Comparison of ENCODE assay signal across 21 cellular contexts in the genomic region with DNA sequence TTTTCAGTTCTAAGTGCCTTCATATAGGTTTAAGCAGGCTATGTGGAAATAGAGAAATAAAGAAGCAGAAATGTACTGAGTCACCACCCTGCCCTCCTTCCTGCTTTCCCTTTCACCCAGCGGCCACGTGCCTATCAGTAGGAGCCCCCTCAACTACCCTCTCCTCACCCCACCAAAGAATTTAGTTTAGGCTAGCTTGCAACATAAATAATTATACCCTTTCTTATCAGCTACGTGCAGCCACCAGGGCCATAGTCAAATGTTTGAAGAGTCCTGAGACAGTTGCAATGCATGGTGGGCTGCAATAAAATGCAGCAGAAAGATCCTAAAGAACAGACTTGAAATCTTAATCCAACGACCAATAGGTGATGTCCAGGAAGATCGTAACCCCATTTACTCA.
"Had no signal": no experiment of that assay in that cellular context is flagged by ENCODE, and none has a peak within 500 bp of the region (broad histone marks: within the 10 kb centered on the region; RNA-seq: fewer than 3 reads in every experiment).

No MANE protein-coding gene starts in this region.

- ATAC-seq: esophagus mucosa; heart right ventricle; naive thymus-derived CD4-positive, alpha-beta T cell; psoas muscle; right lobe of liver had no signal

- H3K4me1 ChIP-seq: psoas muscle, right lobe of liver had no signal

- H3K27me3 ChIP-seq: heart right ventricle, neutrophil, right lobe of liver, spleen, stomach, transverse colon had no signal

- H3K4me3 ChIP-seq: heart right ventricle, psoas muscle, right lobe of liver, spleen, stomach, thoracic aorta, transverse colon had no signal

- DNase-seq: effector memory CD4-positive, alpha-beta T cell; heart right ventricle; hypothalamus; kidney glomerular epithelial cell; mesendoderm; naive thymus-derived CD4-positive, alpha-beta T cell; nephron progenitor cell; psoas muscle; retina; stimulated activated CD4-positive, alpha-beta T cell treated with anti-CD3 and anti-CD28 coated beads, Interleukin-15, amount 100 ng/mL, for 24 hours; stimulated activated CD4-positive, alpha-beta T cell treated with anti-CD3 and anti-CD28 coated beads, Interleukin-1b, Interleukin-23, amount 100 ng/mL, for 48 hours; stimulated activated CD4-positive, alpha-beta T cell treated with anti-CD3 and anti-CD28 coated beads, Interleukin-4, amount 100 ng/mL, for 24 hours; stimulated activated naive CD4-positive, alpha-beta T cell; stomach; substantia nigra; transverse colon had no signal

- H3K27ac Mint-ChIP-seq: nephron progenitor cell had no signal

- H3K27ac ChIP-seq: heart right ventricle, neutrophil, psoas muscle, right lobe of liver, spleen, stomach, thoracic aorta, transverse colon had no signal

- H3K4me3 Mint-ChIP-seq: naive thymus-derived CD4-positive, alpha-beta T cell; nephron progenitor cell had no signal

- H3K9me3 ChIP-seq: heart right ventricle, neutrophil, psoas muscle, right lobe of liver, spleen, stomach, thoracic aorta, transverse colon had no signal

- H3K27me3 Mint-ChIP-seq: naive thymus-derived CD4-positive, alpha-beta T cell had no signal

- H3K36me3 ChIP-seq: heart right ventricle, neutrophil, right lobe of liver, thoracic aorta, transverse colon had no signal
